ENCODE assay signal across 15 cellular contexts in the genomic region with DNA sequence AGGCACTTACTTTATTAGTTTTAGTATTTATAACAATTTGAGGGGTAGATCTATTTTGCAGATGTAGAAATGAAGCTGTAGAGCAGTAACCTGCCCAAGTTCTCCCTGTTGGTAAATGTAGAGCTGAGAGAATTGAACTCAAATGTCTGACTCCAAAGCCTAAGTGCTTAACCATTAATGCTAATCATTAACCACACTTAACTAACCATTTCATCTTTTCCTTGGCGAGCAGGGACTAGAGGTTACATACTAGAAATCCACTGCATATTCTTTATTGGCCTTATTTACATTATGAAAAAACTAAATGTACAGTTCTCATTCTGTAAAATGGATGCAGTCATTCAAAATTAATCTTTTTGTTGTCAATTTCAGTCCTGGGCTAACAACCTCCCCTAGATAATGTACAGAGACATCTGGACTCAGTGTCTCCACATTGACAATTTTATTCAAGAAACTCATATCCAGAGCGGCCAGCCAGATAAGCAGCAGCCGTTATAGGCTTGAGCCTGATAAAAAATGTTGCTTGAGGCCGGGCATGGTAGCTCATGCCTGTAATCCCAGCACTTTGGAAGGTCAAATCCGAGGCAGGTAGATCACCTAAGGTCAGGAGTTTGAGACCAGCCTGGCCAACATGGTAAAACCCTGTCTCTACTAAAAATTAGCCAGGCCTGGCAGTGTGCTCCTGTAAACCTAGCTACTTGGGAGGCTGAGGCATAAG.
DNase-seq lines count a peak whose midpoint lies in the region; ATAC-seq lines count a peak whose summit lies in the region.
"Had no signal": no experiment of that assay in that cellular context is flagged by ENCODE, and none has a peak within 500 bp of the region (broad histone marks: within the 10 kb centered on the region; RNA-seq: fewer than 3 reads in every experiment).

No MANE protein-coding gene starts in this region.

- ATAC-seq in GM18909 (IDR thresholded peaks at IDR 0.05; ENCODE audit: poor library complexity, unreplicated experiment) (peak; percentile 53), HG03432 (IDR thresholded peaks at IDR 0.05; ENCODE audit: unreplicated experiment) (peak; percentile 45), HG03521 (IDR thresholded peaks at IDR 0.05; ENCODE audit: unreplicated experiment) (no peak), HG02642 (IDR thresholded peaks at IDR 0.05; ENCODE audit: poor library complexity, unreplicated experiment) (no peak)
- ATAC-seq: activated T-cell treated with anti-CD3 and anti-CD28 coated beads, Interleukin-2, amount 50 U/mL, for 4 hours; foreskin keratinocyte; stimulated activated naive B cell treated with anti-CD40 and anti-IgM and Interleukin-4, amounts not matched to agents 10 μg/mL and 1 μg/mL and 100 μg/mL, for 72 hours had no signal

- DNase-seq in glomerular visceral epithelial cell (ENCODE audit: extremely low spot score) (peak; percentile 57), renal cortical epithelial cell (ENCODE audit: low read depth) (peak; percentile 93), ureter (ENCODE audit: low spot score) (no peak)
- DNase-seq: activated CD4-positive, alpha-beta T cell treated with anti-CD3 and anti-CD28 coated beads, Interleukin-2, amount 50 U/mL, for 1 hour; activated T-cell treated with anti-CD3 and anti-CD28 coated beads, Interleukin-2, amount 50 U/mL, for 4 hours; DMS 273 treated with DMSO at 0.1 percent for 48 hours; foreskin keratinocyte; NCI-H2081 treated with DMSO at 0.1 percent for 48 hours; occipital lobe; Right ventricle myocardium superior; stimulated activated naive B cell treated with anti-CD40 and anti-IgM and Interleukin-4, amounts not matched to agents 10 μg/mL and 1 μg/mL and 100 μg/mL, for 72 hours had no signal

Comparison
In these comparisons a context has a peak if more than half of its experiments do, and no peak if none do; other contexts are left out.
1. ATAC-seq: peak in GM18909 (single experiment) and HG03432 (single experiment); none in HG03521 (single experiment) and HG02642 (single experiment).